Comparison of ENCODE assay signal across 15 cellular contexts in the genomic region with DNA sequence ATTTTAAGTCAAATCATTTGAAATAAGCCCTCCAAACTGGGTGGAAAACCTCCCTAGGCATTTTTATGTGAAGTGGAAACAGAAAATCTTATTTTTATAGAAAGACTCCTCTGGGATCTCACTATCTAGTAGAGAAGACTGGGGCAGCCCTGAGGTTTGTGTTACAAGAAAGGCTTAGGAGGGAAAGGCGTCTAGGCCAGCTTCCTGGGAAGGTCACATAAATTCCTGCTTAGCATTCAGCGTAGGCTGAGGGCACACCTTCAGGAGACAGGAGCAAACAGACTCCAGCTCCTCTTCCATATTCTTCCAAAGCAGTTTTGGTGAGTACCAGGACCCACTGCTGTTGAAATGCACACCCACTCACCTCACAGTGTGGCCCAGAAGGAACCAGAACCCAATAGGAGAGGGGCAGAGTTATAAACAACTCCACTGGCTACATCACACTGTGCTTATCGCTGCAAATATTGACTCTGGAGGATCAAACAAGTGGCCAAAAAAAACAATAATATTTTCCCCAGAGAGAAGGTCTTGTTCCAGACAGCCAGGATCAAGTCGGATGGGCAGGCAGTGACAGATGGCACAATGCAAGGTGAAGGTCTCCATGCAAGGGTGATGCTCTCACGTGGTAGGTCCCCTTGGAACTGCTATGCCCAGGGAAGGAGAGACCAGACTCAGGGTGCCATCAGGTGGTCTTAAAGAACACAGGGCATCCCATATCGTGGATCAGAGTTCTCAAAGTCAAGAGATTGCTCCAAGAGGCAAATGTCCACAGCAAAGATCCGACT.
"Had no signal": no experiment of that assay in that cellular context is flagged by ENCODE, and none has a peak within 500 bp of the region (broad histone marks: within the 10 kb centered on the region; RNA-seq: fewer than 3 reads in every experiment).

No MANE protein-coding gene starts in this region.

- H3K9me3 ChIP-seq: transverse colon, vagina had no signal

- H3K9me3 Mint-ChIP-seq: nephron had no signal

- DNase-seq: activated CD4-positive, alpha-beta T cell treated with anti-CD3 and anti-CD28 coated beads, Interleukin-2, amount 50 U/mL, for 1 hour; activated naive CD4-positive, alpha-beta T cell treated with Interleukin-2 at 50 U/mL for 16 hours; anterior cingulate cortex; cerebellar nuclear complex; effector memory CD4-positive, alpha-beta T cell; foreskin keratinocyte; glutamatergic neuron; hypothalamus; mesendoderm; occipital lobe; stimulated activated naive CD8-positive, alpha-beta T cell treated with anti-CD3 and anti-CD28 coated beads, Interleukin-15, Interleukin-2, amounts not matched to agents 100 U/mL and 50 U/mL, for 24 hours; transverse colon had no signal

- ATAC-seq: foreskin keratinocyte; sciatic nerve; stimulated activated naive CD8-positive, alpha-beta T cell treated with anti-CD3 and anti-CD28 coated beads, Interleukin-15, Interleukin-2, amounts not matched to agents 100 U/mL and 50 U/mL, for 24 hours had no signal

- H3K4me3 ChIP-seq: transverse colon, vagina had no signal

- H3K4me1 ChIP-seq: foreskin keratinocyte had no signal

- H3K27ac ChIP-seq: foreskin keratinocyte, transverse colon, vagina had no signal

- H3K4me3 Mint-ChIP-seq: nephron had no signal

- H3K27ac Mint-ChIP-seq: nephron had no signal

- H3K27me3 ChIP-seq: foreskin keratinocyte, transverse colon, vagina had no signal

- H3K36me3 ChIP-seq: transverse colon, vagina had no signal
